ENCODE assay signal across 12 cellular contexts in the genomic region with DNA sequence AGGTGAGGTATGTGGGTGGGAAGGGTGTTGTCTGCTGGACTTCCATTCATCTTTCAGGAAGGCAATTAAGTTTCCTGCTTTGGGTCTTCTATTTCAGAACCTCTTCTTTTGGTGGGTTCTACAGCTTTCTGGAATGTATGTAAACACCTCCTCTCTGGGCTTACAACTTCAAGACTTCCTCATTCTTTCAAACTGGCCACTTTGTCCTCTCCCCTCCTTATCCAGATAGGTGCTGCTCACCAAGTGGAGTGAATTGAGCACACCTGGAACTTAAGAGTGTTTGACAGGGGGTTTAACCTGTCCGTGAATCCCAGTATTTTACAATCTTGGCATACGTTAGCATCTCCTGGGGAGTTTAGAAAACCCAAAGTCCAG. TPM values are rescaled to one million over a fixed set of nuclear protein-coding genes. Genes with fewer than 3 reads are reported as not detected.
DNase-seq lines count a peak whose midpoint lies in the region; ATAC-seq and TF ChIP-seq lines count a peak whose summit lies in the region.
"Had no signal": no experiment of that assay in that cellular context is flagged by ENCODE, and none has a peak within 500 bp of the region (broad histone marks: within the 10 kb centered on the region; RNA-seq: fewer than 3 reads in every experiment).

No MANE protein-coding gene starts in this region.

- peak overlapping the region; percentile 81 for H3K4me2 ChIP-seq in skeletal muscle satellite cell (ENCODE audit: low read length)

- H3K4me3 ChIP-seq in iPS-20b (ENCODE audit: low read length) (peak overlapping the region; percentile 61), skeletal muscle satellite cell (ENCODE audit: low read length) (no peak overlapping the region)

- no peak for ATAC-seq in activated CD8-positive, alpha-beta T cell treated with anti-CD3 and anti-CD28 coated beads, Interleukin-2, amount 10 ng/mL, durations not matched to agents 7 days and 5 days
- ATAC-seq in GM18873 (IDR thresholded peaks at IDR 0.05; ENCODE audit: low FRiP score, unreplicated experiment) (no peak), HG03139 (IDR thresholded peaks at IDR 0.05; ENCODE audit: unreplicated experiment) (no peak), SK-N-SH treated with all-trans-retinoic acid at 6 μM for 48 hours (no peak)
- ATAC-seq: PC-3 had no signal

- H3K4me3 Mint-ChIP-seq in T-helper 1 cell treated with Interleukin-12 subunit alpha and Interleukin-12 subunit beta and Interleukin-4 antibody, amounts not matched to agents 30 μg/mL and 1 μg/mL, for 36 hours = peak overlapping the region; percentile 34
- peak overlapping the region; percentile 49 for H3K4me3 Mint-ChIP-seq in activated CD8-positive, alpha-beta T cell treated with anti-CD3 and anti-CD28 coated beads, Interleukin-2, amount 10 ng/mL, durations not matched to agents 7 days and 5 days

- peak overlapping the region; percentile 62 for H3K27ac Mint-ChIP-seq in T-helper 1 cell treated with Interleukin-12 subunit alpha and Interleukin-12 subunit beta and Interleukin-4 antibody, amounts not matched to agents 30 μg/mL and 1 μg/mL, for 36 hours
- H3K27ac Mint-ChIP-seq in activated CD8-positive, alpha-beta T cell treated with anti-CD3 and anti-CD28 coated beads, Interleukin-2, amount 10 ng/mL, durations not matched to agents 7 days and 5 days = peak overlapping the region; percentile 52

- H3K36me3 ChIP-seq in iPS-20b (ENCODE audit: insufficient read depth, low read depth, low read length) (no peaks in the 10 kb centered on the region), skeletal muscle satellite cell (ENCODE audit: insufficient read depth, low read length) (no peaks in the 10 kb centered on the region)
- H3K36me3 ChIP-seq: neutrophil had no signal

- no peak for DNase-seq in T-helper 1 cell
- DNase-seq in activated CD8-positive, alpha-beta T cell treated with anti-CD3 and anti-CD28 coated beads, Interleukin-2, amount 10 ng/mL, durations not matched to agents 7 days and 5 days = no peak
- DNase-seq: 8988T, NCI-H2107, PC-3 had no signal

- H3K27ac ChIP-seq in iPS-20b (ENCODE audit: low read length) = no peak overlapping the region
- H3K27ac ChIP-seq: neutrophil had no signal

- H3K36me3 Mint-ChIP-seq in T-helper 1 cell treated with Interleukin-12 subunit alpha and Interleukin-12 subunit beta and Interleukin-4 antibody, amounts not matched to agents 30 μg/mL and 1 μg/mL, for 36 hours (ENCODE audit: low read depth) = no peaks in the 10 kb centered on the region
- H3K36me3 Mint-ChIP-seq in activated CD8-positive, alpha-beta T cell treated with anti-CD3 and anti-CD28 coated beads, Interleukin-2, amount 10 ng/mL, durations not matched to agents 7 days and 5 days (ENCODE audit: low read depth) = no peaks in the 10 kb centered on the region

- H3K9me3 ChIP-seq in iPS-20b (ENCODE audit: insufficient read depth, low read depth, low read length) (no peaks in the 10 kb centered on the region), skeletal muscle satellite cell (replicated peaks; ENCODE audit: low read length) (no peaks in the 10 kb centered on the region)
- H3K9me3 ChIP-seq: neutrophil had no signal

- H3K27me3 Mint-ChIP-seq in T-helper 1 cell treated with Interleukin-12 subunit alpha and Interleukin-12 subunit beta and Interleukin-4 antibody, amounts not matched to agents 30 μg/mL and 1 μg/mL, for 36 hours (ENCODE audit: low read depth) = peaks cover 10% of the 10 kb centered on the region
- H3K27me3 Mint-ChIP-seq in activated CD8-positive, alpha-beta T cell treated with anti-CD3 and anti-CD28 coated beads, Interleukin-2, amount 10 ng/mL, durations not matched to agents 7 days and 5 days (ENCODE audit: low read depth) = peaks cover 9% of the 10 kb centered on the region

- H3K27me3 ChIP-seq in iPS-20b (ENCODE audit: insufficient read depth, low read length) (no peaks in the 10 kb centered on the region), skeletal muscle satellite cell (ENCODE audit: control insufficient read depth, insufficient read depth, low read length) (no peaks in the 10 kb centered on the region)
- H3K27me3 ChIP-seq: neutrophil had no signal

- POLR2A ChIA-PET in activated CD8-positive, alpha-beta T cell treated with anti-CD3 and anti-CD28 coated beads, Interleukin-2, amount 10 ng/mL, durations not matched to agents 7 days and 5 days (lab: Charles Lee) = no interaction called here

- H3K4me1 Mint-ChIP-seq in T-helper 1 cell treated with Interleukin-12 subunit alpha and Interleukin-12 subunit beta and Interleukin-4 antibody, amounts not matched to agents 30 μg/mL and 1 μg/mL, for 36 hours (ENCODE audit: low read depth) = peaks cover 8% of the 10 kb centered on the region
- H3K4me1 Mint-ChIP-seq in activated CD8-positive, alpha-beta T cell treated with anti-CD3 and anti-CD28 coated beads, Interleukin-2, amount 10 ng/mL, durations not matched to agents 7 days and 5 days (ENCODE audit: low read depth) = peaks cover 15% of the 10 kb centered on the region

- H3K4me1 ChIP-seq in iPS-20b (ENCODE audit: insufficient read depth, low read length) (no peaks in the 10 kb centered on the region), skeletal muscle satellite cell (ENCODE audit: control insufficient read depth, insufficient read depth, low read length) (peaks cover 25% of the 10 kb centered on the region)

- H3K9ac ChIP-seq in iPS-20b (ENCODE audit: low read depth, low read length) (peak overlapping the region; percentile 59; the same call in 1 of the 2 replicates), skeletal muscle satellite cell (ENCODE audit: low read depth, low read length) (no peak overlapping the region)

- CTCF ChIA-PET in activated CD8-positive, alpha-beta T cell treated with anti-CD3 and anti-CD28 coated beads, Interleukin-2, amount 10 ng/mL, durations not matched to agents 7 days and 5 days (lab: Charles Lee) = no interaction called here

- H3K9me3 Mint-ChIP-seq in T-helper 1 cell treated with Interleukin-12 subunit alpha and Interleukin-12 subunit beta and Interleukin-4 antibody, amounts not matched to agents 30 μg/mL and 1 μg/mL, for 36 hours = no peaks in the 10 kb centered on the region
- no peaks in the 10 kb centered on the region for H3K9me3 Mint-ChIP-seq in activated CD8-positive, alpha-beta T cell treated with anti-CD3 and anti-CD28 coated beads, Interleukin-2, amount 10 ng/mL, durations not matched to agents 7 days and 5 days (ENCODE audit: insufficient read depth)

TF ChIP-seq in SK-N-SH treated with all-trans-retinoic acid at 6 μM for 48 hours, 23 proteins besides CTCF, POLR2A, EP300 and RAD21 (continues in another document):
- no peak for TF ChIP-seq ZFP30 (CRISPR knock-in tag; IDR thresholded peaks at IDR 0.05)
- TF ChIP-seq, protein P1, sequence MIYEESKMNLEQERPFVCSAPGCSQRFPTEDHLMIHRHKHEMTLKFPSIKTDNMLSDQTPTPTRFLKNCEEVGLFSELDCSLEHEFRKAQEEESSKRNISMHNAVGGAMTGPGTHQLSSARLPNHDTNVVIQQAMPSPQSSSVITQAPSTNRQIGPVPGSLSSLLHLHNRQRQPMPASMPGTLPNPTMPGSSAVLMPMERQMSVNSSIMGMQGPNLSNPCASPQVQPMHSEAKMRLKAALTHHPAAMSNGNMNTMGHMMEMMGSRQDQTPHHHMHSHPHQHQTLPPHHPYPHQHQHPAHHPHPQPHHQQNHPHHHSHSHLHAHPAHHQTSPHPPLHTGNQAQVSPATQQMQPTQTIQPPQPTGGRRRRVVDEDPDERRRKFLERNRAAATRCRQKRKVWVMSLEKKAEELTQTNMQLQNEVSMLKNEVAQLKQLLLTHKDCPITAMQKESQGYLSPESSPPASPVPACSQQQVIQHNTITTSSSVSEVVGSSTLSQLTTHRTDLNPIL (CRISPR knock-in tag; IDR thresholded peaks at IDR 0.05; ENCODE audit: low read depth) = no peak
- no peak for TF ChIP-seq ZFP3 (CRISPR knock-in tag; IDR thresholded peaks at IDR 0.05)
- TF ChIP-seq ESRRG (CRISPR knock-in tag; IDR thresholded peaks at IDR 0.05) = no peak
- no peak for TF ChIP-seq ISL1 (CRISPR knock-in tag; IDR thresholded peaks at IDR 0.05)
- no peak for TF ChIP-seq RARB (CRISPR knock-in tag; IDR thresholded peaks at IDR 0.05)
- TF ChIP-seq ZNF70 (CRISPR knock-in tag; IDR thresholded peaks at IDR 0.05) = no peak
- TF ChIP-seq, protein P2, sequence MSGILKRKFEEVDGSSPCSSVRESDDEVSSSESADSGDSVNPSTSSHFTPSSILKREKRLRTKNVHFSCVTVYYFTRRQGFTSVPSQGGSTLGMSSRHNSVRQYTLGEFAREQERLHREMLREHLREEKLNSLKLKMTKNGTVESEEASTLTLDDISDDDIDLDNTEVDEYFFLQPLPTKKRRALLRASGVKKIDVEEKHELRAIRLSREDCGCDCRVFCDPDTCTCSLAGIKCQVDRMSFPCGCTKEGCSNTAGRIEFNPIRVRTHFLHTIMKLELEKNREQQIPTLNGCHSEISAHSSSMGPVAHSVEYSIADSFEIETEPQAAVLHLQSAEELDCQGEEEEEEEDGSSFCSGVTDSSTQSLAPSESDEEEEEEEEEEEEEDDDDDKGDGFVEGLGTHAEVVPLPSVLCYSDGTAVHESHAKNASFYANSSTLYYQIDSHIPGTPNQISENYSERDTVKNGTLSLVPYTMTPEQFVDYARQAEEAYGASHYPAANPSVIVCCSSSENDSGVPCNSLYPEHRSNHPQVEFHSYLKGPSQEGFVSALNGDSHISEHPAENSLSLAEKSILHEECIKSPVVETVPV (CRISPR knock-in tag; IDR thresholded peaks at IDR 0.05) = no peak
- no peak for TF ChIP-seq BACH2 (CRISPR knock-in tag; IDR thresholded peaks at IDR 0.05; ENCODE audit: borderline replicate concordance)

RNA-seq across cellular contexts. Expression of a gene that starts 5.2 kb away (rescaled TPM):
- total RNA-seq in activated CD8-positive, alpha-beta T cell treated with anti-CD3 and anti-CD28 coated beads, Interleukin-2, amount 10 ng/mL, durations not matched to agents 7 days and 5 days = 10 to 100 TPM; 47.9 to 57.8 TPM
- 118 and 188 TPM in 2 replicates for total RNA-seq in skeletal muscle satellite cell (2012; rRNA removed)
